Comparison of ENCODE assay signal across 1 cellular context in the genomic region with DNA sequence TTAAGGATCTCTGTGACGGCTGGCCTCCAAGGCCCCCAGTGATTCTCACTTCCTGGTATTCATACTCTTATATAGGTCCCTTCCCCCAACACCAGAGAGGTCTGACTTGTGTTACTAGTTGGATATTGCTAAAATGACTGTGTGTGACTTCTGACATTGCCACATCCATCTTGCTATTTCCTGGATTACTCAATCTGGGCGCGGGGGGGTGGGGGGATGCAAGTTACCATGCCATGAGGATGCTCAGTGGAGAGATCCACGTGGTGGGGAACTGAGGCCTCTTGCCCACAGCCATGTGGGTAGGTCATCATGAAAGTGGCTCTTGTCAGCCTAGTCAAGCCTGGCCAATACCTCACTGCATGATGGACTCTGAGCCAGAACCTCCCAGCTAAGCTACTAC.
TF ChIP-seq lines count a peak whose summit lies in the region.

No MANE protein-coding gene starts in this region.

TF ChIP-seq in HepG2, 621 proteins besides CTCF, POLR2A, EP300 and RAD21 (continued from another document):
- TF ChIP-seq EZH2 (conservative IDR thresholded peaks at IDR 0.05; ENCODE audit: low read depth, low read length) (no peak), MXI1 (IDR thresholded peaks at IDR 0.05; ENCODE audit: borderline replicate concordance, low read depth, low read length) (no peak), ZNF530 (CRISPR knock-in tag; IDR thresholded peaks at IDR 0.05; ENCODE audit: low read depth) (no peak)
